ENCODE assay signal across 10 cellular contexts in the genomic region with DNA sequence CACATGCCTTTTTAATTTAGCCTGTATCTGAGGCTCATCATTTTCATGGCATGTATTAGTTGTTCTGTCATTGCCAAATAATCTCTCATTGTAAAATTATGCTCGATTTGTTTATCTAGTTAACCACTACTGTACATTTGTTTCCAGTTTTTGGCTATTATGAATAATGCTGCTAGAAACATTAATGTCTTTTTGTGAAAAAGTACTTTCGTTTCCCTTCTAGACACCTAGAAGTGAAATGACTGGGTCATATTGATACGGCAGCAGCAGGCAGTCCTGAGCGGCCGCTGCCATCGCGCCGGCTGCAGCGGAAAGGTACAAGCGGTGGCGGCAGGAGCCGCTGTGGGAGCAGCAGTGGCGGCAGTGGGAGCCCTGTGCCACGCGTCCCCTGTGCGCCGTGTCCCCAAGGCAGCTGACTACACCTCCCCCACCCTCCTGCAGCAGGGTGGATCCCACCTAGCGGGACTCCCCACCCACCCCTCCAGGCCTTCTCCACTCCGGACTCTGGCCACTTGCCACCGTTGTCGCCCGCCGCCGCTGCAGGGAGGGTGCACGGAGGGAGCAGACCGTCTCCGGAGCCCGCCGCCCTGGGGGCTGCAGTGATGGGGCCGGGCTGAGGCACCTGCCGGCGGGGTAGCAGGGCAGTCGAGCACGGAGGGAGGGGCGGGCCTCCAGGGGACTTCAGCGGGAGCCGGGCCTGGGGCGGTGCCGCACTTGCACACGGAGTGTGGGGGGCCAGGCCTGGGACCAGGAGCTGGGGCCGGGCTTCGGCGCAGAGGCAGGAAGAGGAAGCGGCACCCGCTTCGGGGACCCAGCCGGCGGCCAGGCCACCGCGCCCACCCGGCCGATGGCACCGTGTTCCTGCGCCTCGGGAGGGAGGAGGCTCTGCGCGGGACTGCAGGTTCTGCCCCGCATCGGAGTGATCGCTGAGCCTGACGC.
A peak's percentile ranks its signal among the peaks of the same experiment; 100 is the strongest.
DNase-seq lines count a peak whose midpoint lies in the region; ATAC-seq and TF ChIP-seq lines count a peak whose summit lies in the region.
"Had no signal": no experiment of that assay in that cellular context is flagged by ENCODE, and none has a peak within 500 bp of the region (broad histone marks: within the 10 kb centered on the region; RNA-seq: fewer than 3 reads in every experiment).

No MANE protein-coding gene starts in this region.

- no peaks in the 10 kb centered on the region for H3K36me3 Mint-ChIP-seq in activated naive CD8-positive, alpha-beta T cell

- WGBS in prostate gland = 2% methylated on average over 37 of the region's 61 CpGs

- ATAC-seq in HG02571 (IDR thresholded peaks at IDR 0.05; ENCODE audit: unreplicated experiment) = peak; percentile 87
- ATAC-seq: HCT116 had no signal

- H3K4me1 Mint-ChIP-seq in activated naive CD8-positive, alpha-beta T cell (ENCODE audit: low read depth) = peaks cover 6% of the 10 kb centered on the region

- H3K4me3 ChIP-seq in right atrium auricular region = peak overlapping the region; percentile 21 to 45
- H3K4me3 ChIP-seq in prostate gland = peak overlapping the region; percentile 16 to 29

- no peak for TF ChIP-seq POLR2A in prostate gland (IDR thresholded peaks at IDR 0.05)

- no peaks in the 10 kb centered on the region for H3K9me3 Mint-ChIP-seq in activated naive CD8-positive, alpha-beta T cell (ENCODE audit: low read depth)

- intact Hi-C loops in prostate gland (cut with DNase I) = no loop called here

- H3K27me3 ChIP-seq in right atrium auricular region (peaks cover 3 to 12% of the 10 kb centered on the region in 2 donors), prostate gland (replicated peaks; ENCODE audit: insufficient read depth) (peaks cover 5% of the 10 kb centered on the region)

- H3K27ac ChIP-seq in right atrium auricular region (no peak overlapping the region), prostate gland (no peak overlapping the region)
- H3K27ac ChIP-seq: neutrophil had no signal

- H3K27ac Mint-ChIP-seq in activated naive CD8-positive, alpha-beta T cell = no peak overlapping the region

- DNase-seq in 8988T = peak; percentile 38
- DNase-seq in GM10266 (ENCODE audit: extremely low spot score) = peak; percentile 19
- DNase-seq in NCI-H1694 treated with DMSO at 0.1 percent for 48 hours (lab: John Stamatoyannopoulos, UW) = peak; percentile 69
- DNase-seq in right atrium auricular region (ENCODE audit: low spot score) = no peak
- DNase-seq in prostate gland (ENCODE audit: low spot score) = no peak
- DNase-seq in SIG-M5 treated with dmso at 0.1 percent for 504 hours (lab: John Stamatoyannopoulos, UW; ENCODE audit: unreplicated experiment) = no peak

- H3K4me1 ChIP-seq in right atrium auricular region = peaks cover 0 to 10% of the 10 kb centered on the region in 2 donors
- H3K4me1 ChIP-seq in prostate gland (replicated peaks) = no peaks in the 10 kb centered on the region

- TF ChIP-seq CTCF in GM10266 (IDR thresholded peaks at IDR 0.05; ENCODE audit: control insufficient read depth, insufficient read depth, low read depth, missing control alignments) (peak; percentile 13), right atrium auricular region (IDR thresholded peaks at IDR 0.05) (no peak), prostate gland (IDR thresholded peaks at IDR 0.05) (no peak)

- H3K9me3 ChIP-seq in right atrium auricular region = no peaks in the 10 kb centered on the region
- H3K9me3 ChIP-seq in prostate gland = no peaks in the 10 kb centered on the region
- H3K9me3 ChIP-seq: neutrophil had no signal

- H3K36me3 ChIP-seq in right atrium auricular region = no peaks in the 10 kb centered on the region
- no peaks in the 10 kb centered on the region for H3K36me3 ChIP-seq in prostate gland
- H3K36me3 ChIP-seq: neutrophil had no signal

- peak overlapping the region; percentile 70 for H3K4me3 Mint-ChIP-seq in activated naive CD8-positive, alpha-beta T cell

- peaks cover 44% of the 10 kb centered on the region for H3K27me3 Mint-ChIP-seq in activated naive CD8-positive, alpha-beta T cell

Comparison
In these comparisons a context has a peak if more than half of its experiments do, and no peak if none do; other contexts are left out.
1. DNase-seq: peak in 8988T (single experiment), GM10266 (single experiment) and NCI-H1694 treated with DMSO at 0.1 percent for 48 hours (single experiment); none in right atrium auricular region (single experiment), prostate gland (single experiment) and SIG-M5 treated with dmso at 0.1 percent for 504 hours (single experiment).